In the genomic region with DNA sequence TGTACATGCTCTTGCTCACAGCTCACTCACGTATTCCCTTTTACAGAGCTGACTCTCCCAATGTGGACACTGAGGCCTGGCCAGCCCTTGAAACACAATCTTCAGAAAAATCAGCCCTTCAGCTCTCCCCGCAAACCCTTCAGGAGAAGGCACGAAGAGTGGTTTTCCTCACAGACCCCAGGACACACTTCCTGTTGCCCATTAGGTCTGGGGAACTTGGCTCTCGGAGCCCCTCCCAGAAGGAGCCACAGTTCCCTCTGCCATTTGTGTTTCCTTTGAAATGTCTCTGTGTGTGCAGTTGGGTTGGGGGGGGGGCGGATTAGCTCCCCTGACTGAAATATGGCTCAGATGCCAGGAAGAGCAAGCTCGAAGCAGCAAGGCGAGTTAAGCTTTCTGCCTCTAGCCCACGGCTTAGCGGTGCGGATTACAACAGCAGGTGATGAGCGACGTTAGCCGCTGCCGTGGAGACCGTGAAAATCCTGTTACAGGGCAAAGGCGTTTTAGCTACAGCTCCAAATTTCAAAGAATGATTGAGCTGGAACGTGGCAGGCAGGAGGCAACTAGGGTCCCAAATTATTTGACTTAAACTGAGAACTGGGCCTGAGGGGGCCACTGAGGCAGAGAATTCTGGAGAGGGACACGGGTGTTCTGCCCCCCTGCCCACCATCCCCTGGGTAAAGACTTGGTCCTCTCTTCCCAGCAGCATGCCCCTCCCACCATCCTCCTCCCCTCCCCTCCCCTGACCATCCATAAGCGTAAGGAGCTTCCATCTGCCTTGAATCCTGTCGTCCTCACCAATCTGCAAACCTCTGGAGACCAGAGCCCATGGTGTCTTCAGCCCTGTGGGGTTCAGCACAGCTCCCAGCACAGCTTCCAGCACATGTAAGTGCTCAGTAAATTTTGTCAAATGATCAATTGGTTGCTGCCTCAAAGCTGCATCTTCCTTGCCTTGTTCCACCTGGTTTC, we compare ENCODE assay signal across 1 cellular context.
TF ChIP-seq lines count a peak whose summit lies in the region.

No MANE protein-coding gene starts in this region.

TF ChIP-seq in SK-N-SH treated with all-trans-retinoic acid at 6 μM for 48 hours, 23 proteins besides CTCF, POLR2A, EP300 and RAD21 (continued from another document):
- TF ChIP-seq, protein P1, sequence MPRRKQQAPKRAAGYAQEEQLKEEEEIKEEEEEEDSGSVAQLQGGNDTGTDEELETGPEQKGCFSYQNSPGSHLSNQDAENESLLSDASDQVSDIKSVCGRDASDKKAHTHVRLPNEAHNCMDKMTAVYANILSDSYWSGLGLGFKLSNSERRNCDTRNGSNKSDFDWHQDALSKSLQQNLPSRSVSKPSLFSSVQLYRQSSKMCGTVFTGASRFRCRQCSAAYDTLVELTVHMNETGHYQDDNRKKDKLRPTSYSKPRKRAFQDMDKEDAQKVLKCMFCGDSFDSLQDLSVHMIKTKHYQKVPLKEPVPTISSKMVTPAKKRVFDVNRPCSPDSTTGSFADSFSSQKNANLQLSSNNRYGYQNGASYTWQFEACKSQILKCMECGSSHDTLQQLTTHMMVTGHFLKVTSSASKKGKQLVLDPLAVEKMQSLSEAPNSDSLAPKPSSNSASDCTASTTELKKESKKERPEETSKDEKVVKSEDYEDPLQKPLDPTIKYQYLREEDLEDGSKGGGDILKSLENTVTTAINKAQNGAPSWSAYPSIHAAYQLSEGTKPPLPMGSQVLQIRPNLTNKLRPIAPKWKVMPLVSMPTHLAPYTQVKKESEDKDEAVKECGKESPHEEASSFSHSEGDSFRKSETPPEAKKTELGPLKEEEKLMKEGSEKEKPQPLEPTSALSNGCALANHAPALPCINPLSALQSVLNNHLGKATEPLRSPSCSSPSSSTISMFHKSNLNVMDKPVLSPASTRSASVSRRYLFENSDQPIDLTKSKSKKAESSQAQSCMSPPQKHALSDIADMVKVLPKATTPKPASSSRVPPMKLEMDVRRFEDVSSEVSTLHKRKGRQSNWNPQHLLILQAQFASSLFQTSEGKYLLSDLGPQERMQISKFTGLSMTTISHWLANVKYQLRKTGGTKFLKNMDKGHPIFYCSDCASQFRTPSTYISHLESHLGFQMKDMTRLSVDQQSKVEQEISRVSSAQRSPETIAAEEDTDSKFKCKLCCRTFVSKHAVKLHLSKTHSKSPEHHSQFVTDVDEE (CRISPR knock-in tag; IDR thresholded peaks at IDR 0.05) = no peak
- TF ChIP-seq ZNF565 (CRISPR knock-in tag; conservative IDR thresholded peaks at IDR 0.05; ENCODE audit: low read depth) = no peak
- TF ChIP-seq TCF4 (CRISPR knock-in tag; IDR thresholded peaks at IDR 0.05; ENCODE audit: borderline replicate concordance) = no peak
- no peak for TF ChIP-seq OSR1 (CRISPR knock-in tag; IDR thresholded peaks at IDR 0.05)
- TF ChIP-seq, protein P2, sequence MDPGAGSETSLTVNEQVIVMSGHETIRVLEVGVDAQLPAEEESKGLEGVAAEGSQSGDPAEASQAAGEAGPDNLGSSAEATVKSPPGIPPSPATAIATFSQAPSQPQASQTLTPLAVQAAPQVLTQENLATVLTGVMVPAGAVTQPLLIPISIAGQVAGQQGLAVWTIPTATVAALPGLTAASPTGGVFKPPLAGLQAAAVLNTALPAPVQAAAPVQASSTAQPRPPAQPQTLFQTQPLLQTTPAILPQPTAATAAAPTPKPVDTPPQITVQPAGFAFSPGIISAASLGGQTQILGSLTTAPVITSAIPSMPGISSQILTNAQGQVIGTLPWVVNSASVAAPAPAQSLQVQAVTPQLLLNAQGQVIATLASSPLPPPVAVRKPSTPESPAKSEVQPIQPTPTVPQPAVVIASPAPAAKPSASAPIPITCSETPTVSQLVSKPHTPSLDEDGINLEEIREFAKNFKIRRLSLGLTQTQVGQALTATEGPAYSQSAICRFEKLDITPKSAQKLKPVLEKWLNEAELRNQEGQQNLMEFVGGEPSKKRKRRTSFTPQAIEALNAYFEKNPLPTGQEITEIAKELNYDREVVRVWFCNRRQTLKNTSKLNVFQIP (CRISPR knock-in tag; IDR thresholded peaks at IDR 0.05; ENCODE audit: borderline replicate concordance, low read depth) = no peak
- no peak for TF ChIP-seq ZNF70 (CRISPR knock-in tag; IDR thresholded peaks at IDR 0.05)
